Comparison of ENCODE assay signal across 9 cellular contexts in genomic region chr4:177441803-177442622, GRCh38. TPM values are rescaled to one million over a fixed set of nuclear protein-coding genes. Genes with fewer than 3 reads are reported as not detected.
DNase-seq lines count a peak whose midpoint lies in the region; ATAC-seq, FAIRE-seq and TF ChIP-seq lines count a peak whose summit lies in the region.
"Had no signal": no experiment of that assay in that cellular context is flagged by ENCODE, and none has a peak within 500 bp of the region (broad histone marks: within the 10 kb centered on the region; RNA-seq: fewer than 3 reads in every experiment).

Gene AGA (minus strand): TSS chr4:177442437. CDS start chr4:177442375, 62 bp downstream.

- H3K27ac ChIP-seq in kidney (ENCODE audit: low read depth in 2 of 2, low read length in 2 of 2) = peak within 1 kb of the TSS; percentile 90 to 92

- peak; percentile 96 for ATAC-seq in HG03196 (IDR thresholded peaks at IDR 0.05; ENCODE audit: unreplicated experiment)

- peaks cover 0 to 3% of the 10 kb centered on the region in 2 donors for H3K4me1 ChIP-seq in kidney (ENCODE audit: control insufficient read depth in 1 of 2, insufficient read depth in 1 of 2, low read depth in 1 of 2, low read length in 2 of 2)

- peak; percentile 67 for DNase-seq in AG09309 (ENCODE audit: low read depth)
- DNase-seq in NCI-H460 (ENCODE audit: extremely low read depth, low read depth) = peak; percentile 92
- DNase-seq in activated CD4-positive, alpha-beta T cell treated with anti-CD3 and anti-CD28 coated beads for 1 hour = peak; percentile 90
- DNase-seq in cerebellum (ENCODE audit: low spot score) = peak; percentile 92
- peak; percentile 99 for DNase-seq in kidney
- peak; percentile 98 for DNase-seq in stimulated activated CD4-positive, alpha-beta T cell treated with anti-CD3 and anti-CD28 coated beads, Interleukin-15, amount 100 ng/mL, for 24 hours

- peak within 1 kb of the TSS; percentile 90 for H3K4me3 ChIP-seq in AG09309 (ENCODE audit: control insufficient read depth, low read depth, low read length)
- H3K4me3 ChIP-seq in kidney (ENCODE audit: low read length in 2 of 2) = peak within 1 kb of the TSS; percentile 93 to 94

- peaks cover 0 to 3% of the 10 kb centered on the region in 2 donors for H3K36me3 ChIP-seq in kidney (ENCODE audit: control insufficient read depth in 1 of 2, insufficient read depth in 2 of 2, low read length in 2 of 2)

- peak within 1 kb of the TSS; percentile 90 to 94 for H3K9ac ChIP-seq in kidney (ENCODE audit: low read length in 2 of 2)

- TF ChIP-seq POLR2A in GM18951 (IDR thresholded peaks at IDR 0.05; ENCODE audit: extremely low read depth, insufficient read depth, insufficient read length) = peak; percentile 97

- FAIRE-seq in kidney (lab: Jason Lieb, UNC) = no peak
- FAIRE-seq: TTC549 had no signal

- intact Hi-C loops in kidney (cut with DNase I) = no loop called here

- no peaks in the 10 kb centered on the region for H3K9me3 ChIP-seq in kidney (ENCODE audit: control insufficient read depth in 1 of 2, low read length in 2 of 2)

- TF ChIP-seq CTCF in AG09309 (IDR thresholded peaks at IDR 0.05; ENCODE audit: control insufficient read depth, insufficient read depth, low read depth, low read length, missing control alignments) (peak; percentile 8), kidney (IDR thresholded peaks at IDR 0.05; ENCODE audit: borderline replicate concordance, extremely low read depth, insufficient read depth) (no peak)

- in situ Hi-C loops in GM18951 (cut with MboI; ENCODE audit: low sequenced_read_pairs, unreplicated experiment) = no loop called here

RNA-seq across cellular contexts. Expression of gene AGA, which starts in this region (rescaled TPM):
- 113 and 129 TPM in 2 replicates for total RNA-seq in NCI-H460 (2014; rRNA removed; shearing (Covaris generic))
- polyA plus RNA-seq in NCI-H460 (2014; cell fraction: nucleus; rRNA removed) = 83.0 and 100 TPM in 2 replicates
- total RNA-seq in cerebellum (5.7 TPM), kidney (23.0 TPM)
- polyA plus RNA-seq in kidney (ENCODE audit: insufficient read depth, low read depth, low replicate concordance) = 23.6 TPM

Comparison
In these comparisons a context has a peak if more than half of its experiments do, and no peak if none do; other contexts are left out.
1. Peak in every context shown above with its lines: DNase-seq, ATAC-seq, H3K4me3 ChIP-seq and H3K27ac ChIP-seq.